ENCODE assay signal across 11 cellular contexts in the genomic region with DNA sequence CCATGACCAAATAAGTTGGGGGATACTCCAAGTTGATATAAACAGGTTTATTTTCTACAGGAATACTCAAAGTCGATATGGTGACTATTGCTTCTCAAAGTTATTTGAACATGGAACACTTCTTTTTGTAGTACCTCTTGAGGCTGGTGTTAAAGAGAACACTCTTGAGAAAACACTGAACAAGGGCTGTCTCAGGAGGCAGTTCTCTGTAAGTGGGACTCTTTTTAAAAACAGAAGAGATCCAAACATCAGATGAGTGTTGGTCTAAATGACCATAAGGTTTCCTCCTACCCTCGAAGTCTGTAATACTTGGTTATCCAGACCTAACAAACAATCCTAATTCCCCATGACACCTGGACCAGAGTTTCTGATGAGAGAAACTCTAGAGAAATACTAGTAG.
"Had no signal": no experiment of that assay in that cellular context is flagged by ENCODE, and none has a peak within 500 bp of the region (broad histone marks: within the 10 kb centered on the region; RNA-seq: fewer than 3 reads in every experiment).

No MANE protein-coding gene starts in this region.

- H3K9me3 ChIP-seq: HAP-1 had no signal

- H3K4me2 ChIP-seq: KMS-11 had no signal

- H3K27ac Mint-ChIP-seq: HFFc6, IgD-negative memory B cell had no signal

- ATAC-seq: HCT116, HepG2 had no signal

- H3K4me3 ChIP-seq: GM23248, HAP-1 had no signal

- H3K4me3 Mint-ChIP-seq: HFFc6, IgD-negative memory B cell had no signal

- H3K4me1 Mint-ChIP-seq: IgD-negative memory B cell had no signal

- H3K36me3 Mint-ChIP-seq: IgD-negative memory B cell had no signal

- H3K36me3 ChIP-seq: HAP-1 had no signal

- H3K9me3 Mint-ChIP-seq: HFFc6, IgD-negative memory B cell had no signal

- H3K9ac ChIP-seq: GM23248, KMS-11 had no signal

- H3K27me3 Mint-ChIP-seq: IgD-negative memory B cell had no signal

- FAIRE-seq: HepG2 had no signal

- H2AFZ ChIP-seq: GM23248 had no signal

- H3K27ac ChIP-seq: GM23248, HL-60, KMS-11 had no signal

- DNase-seq: GM23248, GOT3, H7, HFFc6, KBM-7 had no signal
